15 cellular contexts compared by ENCODE assay signal in the genomic region with DNA sequence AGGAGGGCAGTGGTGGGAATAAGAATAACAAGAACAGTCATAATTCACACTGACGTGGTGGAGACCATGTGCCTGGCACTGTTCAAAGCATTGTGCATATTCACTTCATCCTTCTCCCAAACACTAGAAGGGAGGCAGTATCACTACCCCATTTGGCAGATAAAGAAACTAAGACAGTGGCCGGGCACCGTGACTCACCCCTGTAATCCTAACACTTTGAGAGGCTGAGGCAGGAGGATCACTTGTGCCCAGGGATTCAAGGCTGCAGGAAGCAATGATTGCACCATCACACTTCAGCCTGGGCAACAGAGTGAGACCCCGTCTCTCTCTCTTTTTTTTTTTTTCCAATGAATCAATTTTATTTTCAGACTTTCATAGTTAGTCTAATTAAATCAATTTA. TPM values are rescaled to one million over a fixed set of nuclear protein-coding genes. Genes with fewer than 3 reads are reported as not detected.
"Had no signal": no experiment of that assay in that cellular context is flagged by ENCODE, and none has a peak within 500 bp of the region (broad histone marks: within the 10 kb centered on the region; RNA-seq: fewer than 3 reads in every experiment).

No MANE protein-coding gene starts in this region.

- H3K4me3 ChIP-seq: gastroesophageal sphincter, upper lobe of left lung had no signal

- H3K9me3 ChIP-seq: gastroesophageal sphincter, upper lobe of left lung had no signal

- DNase-seq: activated CD4-positive, alpha-beta T cell treated with anti-CD3 and anti-CD28 coated beads, Interleukin-2, amount 50 U/mL, for 4 hours; activated CD4-positive, CD25-positive, alpha-beta regulatory T cell treated with anti-CD3 and anti-CD28 coated beads, Interleukin-2, amount 50 U/mL, for 72 hours; activated effector memory CD4-positive, alpha-beta T cell treated with Interleukin-2 at 50 U/mL for 16 hours; activated T-cell treated with anti-CD3 and anti-CD28 coated beads, Interleukin-2, amount 50 U/mL, for 24 hours; cortex of kidney; effector CD8-positive, alpha-beta T cell; left ventricle myocardium superior; mesendoderm; nephron progenitor cell; stimulated activated CD4-positive, alpha-beta T cell treated with anti-CD3 and anti-CD28 coated beads, Interleukin-12 subunit alpha, Interleukin-12 subunit beta, amount 100 ng/mL, for 4 hours; stimulated activated naive CD8-positive, alpha-beta T cell treated with anti-CD3 and anti-CD28 coated beads, Interleukin-15, Interleukin-2, amounts not matched to agents 100 U/mL and 50 U/mL, for 24 hours; upper lobe of left lung had no signal

- ATAC-seq: gastroesophageal sphincter; left ventricle myocardium superior; stimulated activated naive CD8-positive, alpha-beta T cell treated with anti-CD3 and anti-CD28 coated beads, Interleukin-15, Interleukin-2, amounts not matched to agents 100 U/mL and 50 U/mL, for 24 hours had no signal

- H3K36me3 ChIP-seq: gastroesophageal sphincter, upper lobe of left lung had no signal

- H3K27me3 ChIP-seq: upper lobe of left lung had no signal

- H3K27ac ChIP-seq: gastroesophageal sphincter, upper lobe of left lung had no signal

RNA-seq across cellular contexts. Expression of gene S1PR5, which starts 21.0 kb away (rescaled TPM):
- total RNA-seq: fibroblast of lung, left ventricle myocardium superior, pulmonary artery endothelial cell had no signal
